Comparison of ENCODE assay signal across 8 cellular contexts in genomic region chr2:39118786-39119499, GRCh38. TPM values are rescaled to one million over a fixed set of nuclear protein-coding genes. Genes with fewer than 3 reads are reported as not detected.
A peak's percentile ranks its signal among the peaks of the same experiment; 100 is the strongest.
DNase-seq lines count a peak whose midpoint lies in the region; ATAC-seq and TF ChIP-seq lines count a peak whose summit lies in the region.

No MANE protein-coding gene starts in this region.

- H4K20me1 ChIP-seq in Loucy (ENCODE audit: insufficient read depth, low read length, poor library complexity, severe bottlenecking) = peaks cover 57% of the 10 kb centered on the region

- peak overlapping the region; percentile 93 for H3K27ac ChIP-seq in naive thymus-derived CD4-positive, alpha-beta T cell (ENCODE audit: low read depth, low read length)

- TF ChIP-seq CTCF in Loucy (conservative IDR thresholded peaks at IDR 0.05; ENCODE audit: low read length) (no peak), choroid plexus epithelial cell (conservative IDR thresholded peaks at IDR 0.05; ENCODE audit: low read depth, low read length) (no peak)

- peaks cover 0 to 52% (median 17%) of the 10 kb centered on the region in 5 donors for H3K36me3 Mint-ChIP-seq in naive thymus-derived CD4-positive, alpha-beta T cell

- H3F3A ChIP-seq in Loucy (ENCODE audit: low read depth) = no peaks in the 10 kb centered on the region

- no peak overlapping the region for H2AFZ ChIP-seq in Loucy (ENCODE audit: low read length)

- 0 out of 2 replicates have a peak, but pooled peaks cover 4% of the 10 kb centered on the region for H3K36me3 ChIP-seq in Loucy (ENCODE audit: insufficient read depth, low read length)
- H3K36me3 ChIP-seq in naive thymus-derived CD4-positive, alpha-beta T cell (ENCODE audit: control insufficient read depth in 2 of 3, insufficient read depth in 3 of 3, low read length in 3 of 3) = no peaks in the 10 kb centered on the region

- H3K4me1 ChIP-seq in Loucy (ENCODE audit: insufficient read depth, low read length, poor library complexity, severe bottlenecking) = peaks cover 45% of the 10 kb centered on the region
- peaks cover 26 to 31% of the 10 kb centered on the region in 2 donors for H3K4me1 ChIP-seq in naive thymus-derived CD4-positive, alpha-beta T cell (ENCODE audit: control insufficient read depth in 2 of 2, insufficient read depth in 2 of 2, low read length in 2 of 2)

- H3K4me1 Mint-ChIP-seq in naive thymus-derived CD4-positive, alpha-beta T cell = peaks cover 44 to 77% (median 67%) of the 10 kb centered on the region in 7 donors

- H3K27me3 ChIP-seq in Loucy (ENCODE audit: insufficient read depth, low read length, poor library complexity, severe bottlenecking) = no peaks in the 10 kb centered on the region
- no peaks in the 10 kb centered on the region for H3K27me3 ChIP-seq in naive thymus-derived CD4-positive, alpha-beta T cell (ENCODE audit: control insufficient read depth in 2 of 2, insufficient read depth in 2 of 2, low read length in 2 of 2)

- peak overlapping the region; percentile 92 for H3K4me2 ChIP-seq in Loucy (ENCODE audit: low read depth, low read length, poor library complexity, severe bottlenecking)

- H3K9me2 ChIP-seq in Loucy (replicated peaks; ENCODE audit: low read depth, low read length) = no peaks in the 10 kb centered on the region

- CTCF ChIA-PET in naive thymus-derived CD4-positive, alpha-beta T cell (lab: Charles Lee) = interaction anchor here (0.6 to 4.3 kb wide), 10 partner anchors 10 to 116 kb away, joined by 3 to 103 read pairs (median 4); no protein-coding TSS in a partner anchor

- peak overlapping the region; percentile 80 for H3K4me3 ChIP-seq in Loucy (ENCODE audit: low read length, poor library complexity, severe bottlenecking)
- peak overlapping the region; percentile 81 for H3K4me3 ChIP-seq in choroid plexus epithelial cell (ENCODE audit: low read depth, low read length)
- peak overlapping the region; percentile 72 for H3K4me3 ChIP-seq in naive thymus-derived CD4-positive, alpha-beta T cell (ENCODE audit: low read length)

- no peaks in the 10 kb centered on the region for H3K27me3 Mint-ChIP-seq in naive thymus-derived CD4-positive, alpha-beta T cell

- peak overlapping the region; percentile 86 to 97 (median 94) for H3K4me3 Mint-ChIP-seq in naive thymus-derived CD4-positive, alpha-beta T cell

- POLR2A ChIA-PET in naive thymus-derived CD4-positive, alpha-beta T cell (lab: Charles Lee) = interaction anchor here (0.9 to 5.0 kb wide), 10 partner anchors 10 to 126 kb away, joined by 3 to 86 read pairs (median 6); no protein-coding TSS in a partner anchor

- H3K27ac Mint-ChIP-seq in naive thymus-derived CD4-positive, alpha-beta T cell = peak overlapping the region; percentile 87 to 97 (median 90)

- H3K9me3 Mint-ChIP-seq in naive thymus-derived CD4-positive, alpha-beta T cell = no peaks in the 10 kb centered on the region

- intact Hi-C loops in naive thymus-derived CD4-positive, alpha-beta T cell (cut with micrococcal nuclease) = loop anchor here in 1 of 2 donors (2.0 to 5.0 kb wide), 3 partner anchors 18 to 62 kb away; no protein-coding TSS in a partner anchor

- H3K9ac ChIP-seq in Loucy (ENCODE audit: low read depth, low read length, poor library complexity, severe bottlenecking) = peak overlapping the region; percentile 84

- ATAC-seq in naive thymus-derived CD4-positive, alpha-beta T cell = no peak

- peaks cover 83% of the 10 kb centered on the region for H3K79me2 ChIP-seq in Loucy (ENCODE audit: insufficient read depth, low read length)

- no peaks in the 10 kb centered on the region for H3K9me3 ChIP-seq in Loucy (ENCODE audit: insufficient read depth, low read depth, low read length)
- H3K9me3 ChIP-seq in naive thymus-derived CD4-positive, alpha-beta T cell (ENCODE audit: control insufficient read depth in 2 of 3, low read length in 3 of 3) = no peaks in the 10 kb centered on the region

- DNase-seq in D341Med (ENCODE audit: low spot score) = peak; percentile 33
- peak; percentile 42 for DNase-seq in choroid plexus epithelial cell (ENCODE audit: low read depth)
- DNase-seq in naive thymus-derived CD4-positive, alpha-beta T cell = no peak
- DNase-seq in hepatic stellate cell (ENCODE audit: low spot score) = no peak
- no peak for DNase-seq in CD1c-positive myeloid dendritic cell (ENCODE audit: extremely low spot score)
- DNase-seq in HPDE6-E6E7 (ENCODE audit: extremely low spot score) = no peak
- no peak for DNase-seq in NCI-H187 treated with DMSO at 0.1 percent for 48 hours (lab: John Stamatoyannopoulos, UW)

RNA-seq across cellular contexts. Expression of gene SOS1, which starts 1.9 kb away (rescaled TPM):
- 100 to 1,000 TPM in 1 of 5 experiments, 10 to 100 TPM in 4; 34.6 to 323 (median 55.5) TPM for total RNA-seq in naive thymus-derived CD4-positive, alpha-beta T cell
- 1 to 10 TPM; 6.3 to 8.4 TPM for polyA plus RNA-seq in naive thymus-derived CD4-positive, alpha-beta T cell

Comparison
In these comparisons a context has a peak if more than half of its experiments do, and no peak if none do; other contexts are left out.
1. DNase-seq: peak in D341Med (single experiment) and choroid plexus epithelial cell (single experiment); none in naive thymus-derived CD4-positive, alpha-beta T cell (0 of 9), hepatic stellate cell (single experiment), CD1c-positive myeloid dendritic cell (single experiment), HPDE6-E6E7 (single experiment) and NCI-H187 treated with DMSO at 0.1 percent for 48 hours (single experiment).
2. Peak in every context shown above with its lines, with median percentiles within 50 percentile points of each other: H3K4me3 ChIP-seq.